ENCODE assay signal across 20 cellular contexts in the genomic region with DNA sequence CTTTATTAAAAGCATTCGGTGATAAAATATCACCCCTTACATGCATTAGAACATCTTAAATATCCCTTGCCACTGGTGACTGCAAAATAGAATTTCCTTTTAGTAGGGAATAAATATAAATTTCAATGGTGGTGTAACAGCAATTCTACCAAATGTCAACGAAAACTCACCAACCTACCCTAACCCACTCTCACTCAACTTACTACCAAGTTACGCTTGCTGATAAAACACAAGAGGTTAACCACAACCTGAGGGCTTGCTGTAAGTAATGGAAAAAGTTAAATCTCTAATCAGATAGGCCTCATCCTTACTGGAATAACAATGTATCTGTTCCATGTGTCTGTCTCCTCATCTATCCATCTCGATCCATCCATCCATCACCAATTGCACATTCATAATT.
A peak's percentile ranks its signal among the peaks of the same experiment; 100 is the strongest.
DNase-seq lines count a peak whose midpoint lies in the region; ATAC-seq and TF ChIP-seq lines count a peak whose summit lies in the region.
"Had no signal": no experiment of that assay in that cellular context is flagged by ENCODE, and none has a peak within 500 bp of the region (broad histone marks: within the 10 kb centered on the region; RNA-seq: fewer than 3 reads in every experiment).

No MANE protein-coding gene starts in this region.

- peaks cover 51% of the 10 kb centered on the region for H3K4me1 ChIP-seq in CD4-positive, alpha-beta memory T cell (ENCODE audit: insufficient read depth, low read length)
- peaks cover 8 to 57% of the 10 kb centered on the region in 2 donors for H3K4me1 ChIP-seq in naive thymus-derived CD4-positive, alpha-beta T cell (ENCODE audit: control insufficient read depth in 2 of 2, insufficient read depth in 2 of 2, low read length in 2 of 2)
- peaks cover 9 to 10% of the 10 kb centered on the region in 2 experiments; a peak in 3 of 4 replicates for H3K4me1 ChIP-seq in SK-N-SH (ENCODE audit: control insufficient read depth in 1 of 2, insufficient read depth in 2 of 2, low read depth in 1 of 2, low read length in 1 of 2)

- H3K9me2 ChIP-seq in SK-N-SH, result no peaks in the 10 kb centered on the region

- H3K9me3 Mint-ChIP-seq in CD4-positive, alpha-beta memory T cell, result no peaks in the 10 kb centered on the region
- no peaks in the 10 kb centered on the region for H3K9me3 Mint-ChIP-seq in HFFc6
- no peaks in the 10 kb centered on the region for H3K9me3 Mint-ChIP-seq in activated CD8-positive, alpha-beta T cell treated with anti-CD3 and anti-CD28 coated beads, Interleukin-2, amount 10 ng/mL, durations not matched to agents 7 days and 5 days (ENCODE audit: insufficient read depth)
- no peaks in the 10 kb centered on the region for H3K9me3 Mint-ChIP-seq in naive thymus-derived CD4-positive, alpha-beta T cell
- H3K9me3 Mint-ChIP-seq: activated CD4-positive, alpha-beta T cell treated with anti-CD3 and anti-CD28 coated beads, Interleukin-2, amount 10 ng/mL, durations not matched to agents 7 days and 5 days; activated naive CD4-positive, alpha-beta T cell treated with anti-CD3 and anti-CD28 coated beads, Interleukin-2, amount 10 ng/mL, durations not matched to agents 7 days and 5 days; CD8-positive, alpha-beta memory T cell; stimulated activated naive B cell treated with anti-CD40 and anti-IgM and Interleukin-4, amounts not matched to agents 10 μg/mL and 1 μg/mL and 100 μg/mL, for 72 hours had no signal

- no peak overlapping the region for H3K4me3 ChIP-seq in CD4-positive, alpha-beta memory T cell (ENCODE audit: low read length in 2 of 2)
- H3K4me3 ChIP-seq in naive thymus-derived CD4-positive, alpha-beta T cell (ENCODE audit: low read length), result no peak overlapping the region
- no peak overlapping the region for H3K4me3 ChIP-seq in SK-N-SH (ENCODE audit: low read depth in 2 of 2, low read length in 1 of 2)
- H3K4me3 ChIP-seq: body of pancreas, heart left ventricle, tibial nerve had no signal

- H3F3A ChIP-seq in SK-N-SH (replicated peaks; ENCODE audit: insufficient read depth), result no peaks in the 10 kb centered on the region

- H3K36me3 Mint-ChIP-seq in CD4-positive, alpha-beta memory T cell, result peaks cover 22 to 26% of the 10 kb centered on the region in 2 donors
- no peaks in the 10 kb centered on the region for H3K36me3 Mint-ChIP-seq in HFFc6 (ENCODE audit: low read depth)
- peaks cover 3% of the 10 kb centered on the region for H3K36me3 Mint-ChIP-seq in activated CD8-positive, alpha-beta T cell treated with anti-CD3 and anti-CD28 coated beads, Interleukin-2, amount 10 ng/mL, durations not matched to agents 7 days and 5 days (ENCODE audit: low read depth)
- H3K36me3 Mint-ChIP-seq in naive thymus-derived CD4-positive, alpha-beta T cell, result peaks cover 0 to 19% (median 5%) of the 10 kb centered on the region in 5 donors

- TF ChIP-seq CTCF in HFFc6 (IDR thresholded peaks at IDR 0.05) (no peak), SK-N-SH (IDR thresholded peaks at IDR 0.05) (no peak)

- no peak overlapping the region for H3K4me2 ChIP-seq in SK-N-SH

- TF ChIP-seq EP300 in SK-N-SH (IDR thresholded peaks at IDR 0.05; ENCODE audit: borderline replicate concordance in 1 of 2, low read depth in 1 of 2, low read length in 1 of 2), result no peak

- peaks cover 81% of the 10 kb centered on the region for H3K79me2 ChIP-seq in SK-N-SH (ENCODE audit: insufficient read depth)

- no peaks in the 10 kb centered on the region for H3K27me3 ChIP-seq in CD4-positive, alpha-beta memory T cell (ENCODE audit: insufficient read depth, low read length)
- H3K27me3 ChIP-seq in naive thymus-derived CD4-positive, alpha-beta T cell (ENCODE audit: control insufficient read depth in 2 of 2, insufficient read depth in 2 of 2, low read length in 2 of 2), result no peaks in the 10 kb centered on the region
- H3K27me3 ChIP-seq in SK-N-SH (ENCODE audit: insufficient read depth), result no peaks in the 10 kb centered on the region
- H3K27me3 ChIP-seq: body of pancreas, heart left ventricle, tibial nerve had no signal

- peak overlapping the region in 4 of 8 donors; percentile 22 to 67 (median 48) for H3K4me3 Mint-ChIP-seq in CD4-positive, alpha-beta memory T cell
- peak overlapping the region; percentile 88 for H3K4me3 Mint-ChIP-seq in HFFc6
- H3K4me3 Mint-ChIP-seq in activated CD8-positive, alpha-beta T cell treated with anti-CD3 and anti-CD28 coated beads, Interleukin-2, amount 10 ng/mL, durations not matched to agents 7 days and 5 days, result peak overlapping the region; percentile 49
- peak overlapping the region in 9 of 10 donors; percentile 18 to 84 (median 69) for H3K4me3 Mint-ChIP-seq in naive thymus-derived CD4-positive, alpha-beta T cell
- H3K4me3 Mint-ChIP-seq: activated naive CD4-positive, alpha-beta T cell treated with anti-CD3 and anti-CD28 coated beads, Interleukin-2, amount 10 ng/mL, durations not matched to agents 7 days and 5 days had no signal

- H3K4me1 Mint-ChIP-seq in CD4-positive, alpha-beta memory T cell, result peaks cover 49 to 76% (median 60%) of the 10 kb centered on the region in 4 donors
- H3K4me1 Mint-ChIP-seq in HFFc6 (ENCODE audit: low read depth), result peaks cover 62% of the 10 kb centered on the region
- H3K4me1 Mint-ChIP-seq in activated CD8-positive, alpha-beta T cell treated with anti-CD3 and anti-CD28 coated beads, Interleukin-2, amount 10 ng/mL, durations not matched to agents 7 days and 5 days (ENCODE audit: low read depth), result peaks cover 65% of the 10 kb centered on the region
- H3K4me1 Mint-ChIP-seq in naive thymus-derived CD4-positive, alpha-beta T cell, result peaks cover 44 to 84% (median 67%) of the 10 kb centered on the region in 7 donors

- CTCF ChIA-PET in CD4-positive, alpha-beta memory T cell (lab: Charles Lee; ENCODE audit: partially characterized antibody), result interaction anchor here (1.5 to 1.6 kb wide), 2 partner anchors 50 to 203 kb away, joined by 3 to 5 read pairs; no protein-coding TSS in a partner anchor
- CTCF ChIA-PET in activated CD8-positive, alpha-beta T cell treated with anti-CD3 and anti-CD28 coated beads, Interleukin-2, amount 10 ng/mL, durations not matched to agents 7 days and 5 days (lab: Charles Lee), result interaction anchor here (0.6 to 3.6 kb wide), 3 partner anchors 75 to 147 kb away, joined by 3 to 14 read pairs (median 3); no protein-coding TSS in a partner anchor
- CTCF ChIA-PET in naive thymus-derived CD4-positive, alpha-beta T cell (lab: Charles Lee), result interaction anchor here (1.6 kb wide), 1 partner anchor 64 kb away, joined by 6 read pairs; no protein-coding TSS in a partner anchor
- CTCF ChIA-PET in SK-N-SH (lab: Yijun Ruan, JAX), result no interaction called here

- TF ChIP-seq RAD21 in SK-N-SH (IDR thresholded peaks at IDR 0.05; ENCODE audit: low read length), result no peak

- DNase-seq in CD4-positive, alpha-beta memory T cell, result no peak
- DNase-seq in HFFc6 (no peak), SK-N-SH (no peak), retina (no peak), KG1 (lab: John Stamatoyannopoulos, UW) (no peak), NCI-H82 (lab: John Stamatoyannopoulos, UW) (no peak)
- DNase-seq in activated CD8-positive, alpha-beta T cell treated with anti-CD3 and anti-CD28 coated beads, Interleukin-2, amount 10 ng/mL, durations not matched to agents 7 days and 5 days, result no peak
- peak in 2 of 9 donors; percentile 22 to 37 for DNase-seq in naive thymus-derived CD4-positive, alpha-beta T cell
- DNase-seq: body of pancreas; effector CD4-positive, alpha-beta T cell; heart left ventricle; left colon; NCI-H187; OCI-M1; SHP77; stimulated activated naive B cell treated with anti-CD40 and anti-IgM and Interleukin-4, amounts not matched to agents 10 μg/mL and 1 μg/mL and 100 μg/mL, for 72 hours had no signal

- no peak overlapping the region for H3K27ac ChIP-seq in CD4-positive, alpha-beta memory T cell (ENCODE audit: low read depth, low read length)
- H3K27ac ChIP-seq in naive thymus-derived CD4-positive, alpha-beta T cell (ENCODE audit: low read depth, low read length), result peak overlapping the region; percentile 90
- no peak overlapping the region for H3K27ac ChIP-seq in SK-N-SH (ENCODE audit: low read depth in 2 of 2, low read length in 1 of 2)
- H3K27ac ChIP-seq: body of pancreas, tibial nerve had no signal

- H3K27me3 Mint-ChIP-seq in CD4-positive, alpha-beta memory T cell, result no peaks in the 10 kb centered on the region
- H3K27me3 Mint-ChIP-seq in HFFc6 (ENCODE audit: insufficient read depth), result no peaks in the 10 kb centered on the region; the same call in 1 of the 2 replicates
- no peaks in the 10 kb centered on the region for H3K27me3 Mint-ChIP-seq in activated CD8-positive, alpha-beta T cell treated with anti-CD3 and anti-CD28 coated beads, Interleukin-2, amount 10 ng/mL, durations not matched to agents 7 days and 5 days (ENCODE audit: low read depth)
- peaks cover 0 to 46% (median 0%) of the 10 kb centered on the region in 5 donors for H3K27me3 Mint-ChIP-seq in naive thymus-derived CD4-positive, alpha-beta T cell
- H3K27me3 Mint-ChIP-seq: stimulated activated naive B cell treated with anti-CD40 and anti-IgM and Interleukin-4, amounts not matched to agents 10 μg/mL and 1 μg/mL and 100 μg/mL, for 72 hours had no signal

- no peaks in the 10 kb centered on the region for H3K9me3 ChIP-seq in CD4-positive, alpha-beta memory T cell (ENCODE audit: control insufficient read depth in 1 of 2, low read length in 2 of 2)
- H3K9me3 ChIP-seq in naive thymus-derived CD4-positive, alpha-beta T cell (ENCODE audit: control insufficient read depth in 2 of 3, low read length in 3 of 3), result no peaks in the 10 kb centered on the region
- H3K9me3 ChIP-seq in SK-N-SH, result no peaks in the 10 kb centered on the region
- H3K9me3 ChIP-seq: body of pancreas, heart left ventricle, tibial nerve had no signal

- no peak overlapping the region for H3K9ac ChIP-seq in SK-N-SH

- POLR2A ChIA-PET in CD4-positive, alpha-beta memory T cell (lab: Charles Lee; ENCODE audit: partially characterized antibody), result no interaction called here
- POLR2A ChIA-PET in activated CD8-positive, alpha-beta T cell treated with anti-CD3 and anti-CD28 coated beads, Interleukin-2, amount 10 ng/mL, durations not matched to agents 7 days and 5 days (lab: Charles Lee), result interaction anchor here (1.0 to 1.2 kb wide), 2 partner anchors 146 to 243 kb away, joined by 3 read pairs; no protein-coding TSS in a partner anchor
- POLR2A ChIA-PET in naive thymus-derived CD4-positive, alpha-beta T cell (lab: Charles Lee), result interaction anchor here (0.6 to 1.0 kb wide), 3 partner anchors 21 to 180 kb away, joined by 4 read pairs; no protein-coding TSS in a partner anchor
- POLR2A ChIA-PET in SK-N-SH (lab: Yijun Ruan, JAX), result no interaction called here

- H3K27ac Mint-ChIP-seq in CD4-positive, alpha-beta memory T cell, result peak overlapping the region in 4 of 7 donors; percentile 14 to 54 (median 33)
- peak overlapping the region; percentile 97 for H3K27ac Mint-ChIP-seq in HFFc6
- peak overlapping the region; percentile 75 for H3K27ac Mint-ChIP-seq in activated CD8-positive, alpha-beta T cell treated with anti-CD3 and anti-CD28 coated beads, Interleukin-2, amount 10 ng/mL, durations not matched to agents 7 days and 5 days
- peak overlapping the region in 7 of 9 donors; percentile 82 to 98 (median 97) for H3K27ac Mint-ChIP-seq in naive thymus-derived CD4-positive, alpha-beta T cell
- H3K27ac Mint-ChIP-seq: activated naive CD4-positive, alpha-beta T cell treated with anti-CD3 and anti-CD28 coated beads, Interleukin-2, amount 10 ng/mL, durations not matched to agents 7 days and 5 days had no signal

- intact Hi-C loops in CD4-positive, alpha-beta memory T cell (cut with micrococcal nuclease), result loop anchor here (5.0 kb wide), 2 partner anchors 247 to 273 kb away; partner anchors contain the start of gene FOXP1
- intact Hi-C loops in naive thymus-derived CD4-positive, alpha-beta T cell (cut with micrococcal nuclease), result loop anchor here (1.0 to 10.0 kb wide), 5 partner anchors 83 to 754 kb away; partner anchors contain the start of gene FOXP1 (in 1 of the 2)

- H2AFZ ChIP-seq in SK-N-SH (ENCODE audit: low read depth), result no peak overlapping the region

- no peaks in the 10 kb centered on the region for H4K20me1 ChIP-seq in SK-N-SH (ENCODE audit: insufficient read depth)

- H3K36me3 ChIP-seq in CD4-positive, alpha-beta memory T cell (ENCODE audit: insufficient read depth, low read length), result no peaks in the 10 kb centered on the region
- no peaks in the 10 kb centered on the region for H3K36me3 ChIP-seq in naive thymus-derived CD4-positive, alpha-beta T cell (ENCODE audit: control insufficient read depth in 2 of 3, insufficient read depth in 3 of 3, low read length in 3 of 3)
- H3K36me3 ChIP-seq in SK-N-SH (replicated peaks in 1 of 2; ENCODE audit: control insufficient read depth in 1 of 2, insufficient read depth in 2 of 2, low read length in 1 of 2), result no peaks in the 10 kb centered on the region
- H3K36me3 ChIP-seq: heart left ventricle, tibial nerve had no signal

- 94% methylated on average over 4 of the region's 4 CpGs for WGBS in SK-N-SH (ENCODE audit: low lambda C conversion rate)

- ATAC-seq in activated CD8-positive, alpha-beta T cell treated with anti-CD3 and anti-CD28 coated beads, Interleukin-2, amount 10 ng/mL, durations not matched to agents 7 days and 5 days, result peak; percentile 9
- no peak for ATAC-seq in naive thymus-derived CD4-positive, alpha-beta T cell
- ATAC-seq: body of pancreas; left colon; stimulated activated naive B cell treated with anti-CD40 and anti-IgM and Interleukin-4, amounts not matched to agents 10 μg/mL and 1 μg/mL and 100 μg/mL, for 72 hours had no signal

Comparison
In these comparisons a context has a peak if more than half of its experiments do, and no peak if none do; other contexts are left out.
1. H3K27ac Mint-ChIP-seq: peak in every context shown above with its lines; median percentile 97 in HFFc6; 97 in naive thymus-derived CD4-positive, alpha-beta T cell; 75 in activated CD8-positive, alpha-beta T cell treated with anti-CD3 and anti-CD28 coated beads, Interleukin-2, amount 10 ng/mL, durations not matched to agents 7 days and 5 days; 33 in CD4-positive, alpha-beta memory T cell.
2. POLR2A ChIA-PET loops: an anchor here in activated CD8-positive, alpha-beta T cell treated with anti-CD3 and anti-CD28 coated beads, Interleukin-2, amount 10 ng/mL, durations not matched to agents 7 days and 5 days (1.0 to 1.2 kb wide) and naive thymus-derived CD4-positive, alpha-beta T cell (0.6 to 1.0 kb wide); none called in CD4-positive, alpha-beta memory T cell and SK-N-SH.